In genomic region chr12:116524311-116524710, GRCh38 we compare ENCODE assay signal across 21 cellular contexts. TPM values are rescaled to one million over a fixed set of nuclear protein-coding genes. Genes with fewer than 3 reads are reported as not detected.
"Had no signal": no experiment of that assay in that cellular context is flagged by ENCODE, and none has a peak within 500 bp of the region (broad histone marks: within the 10 kb centered on the region; RNA-seq: fewer than 3 reads in every experiment).

No MANE protein-coding gene starts in this region.

- H3K4me3 ChIP-seq: cardiac muscle cell, hepatocyte, left ventricle myocardium inferior, right lobe of liver, stomach had no signal

- ATAC-seq: activated CD4-positive, alpha-beta T cell treated with anti-CD3 and anti-CD28 coated beads for 36 hours; right lobe of liver; stimulated activated effector memory CD8-positive, alpha-beta T cell treated with anti-CD3 and anti-CD28 coated beads, Interleukin-12 subunit alpha, Interleukin-12 subunit beta, amount 100 ng/mL, for 72 hours had no signal

- H3K9me3 Mint-ChIP-seq: activated B cell treated with CpG ODN at 0.5 μM for 24 hours; activated naive CD8-positive, alpha-beta T cell treated with anti-CD3 and anti-CD28 coated beads, Interleukin-2, amount 10 ng/mL, durations not matched to agents 7 days and 5 days; stimulated activated effector memory CD8-positive, alpha-beta T cell treated with anti-CD3 and anti-CD28 coated beads, Interleukin-12 subunit alpha, Interleukin-12 subunit beta, amount 100 ng/mL, for 72 hours had no signal

- H3K4me3 Mint-ChIP-seq: activated B cell treated with CpG ODN at 0.5 μM for 24 hours; activated CD4-positive, alpha-beta T cell treated with anti-CD3 and anti-CD28 coated beads for 36 hours; activated naive CD8-positive, alpha-beta T cell treated with anti-CD3 and anti-CD28 coated beads, Interleukin-2, amount 10 ng/mL, durations not matched to agents 7 days and 5 days; stimulated activated effector memory CD8-positive, alpha-beta T cell treated with anti-CD3 and anti-CD28 coated beads, Interleukin-12 subunit alpha, Interleukin-12 subunit beta, amount 100 ng/mL, for 72 hours; T-helper 1 cell treated with Interleukin-12 subunit alpha and Interleukin-12 subunit beta and Interleukin-4 antibody, amounts not matched to agents 30 μg/mL and 1 μg/mL, for 36 hours had no signal

- H3K27me3 ChIP-seq: cardiac muscle cell, foreskin keratinocyte, hepatocyte, right lobe of liver, stomach, suprapubic skin, tibial nerve had no signal

- H3K27ac Mint-ChIP-seq: activated B cell treated with CpG ODN at 0.5 μM for 24 hours; activated CD4-positive, alpha-beta T cell treated with anti-CD3 and anti-CD28 coated beads for 36 hours; activated naive CD8-positive, alpha-beta T cell treated with anti-CD3 and anti-CD28 coated beads, Interleukin-2, amount 10 ng/mL, durations not matched to agents 7 days and 5 days; stimulated activated effector memory CD8-positive, alpha-beta T cell treated with anti-CD3 and anti-CD28 coated beads, Interleukin-12 subunit alpha, Interleukin-12 subunit beta, amount 100 ng/mL, for 72 hours; T-helper 1 cell treated with Interleukin-12 subunit alpha and Interleukin-12 subunit beta and Interleukin-4 antibody, amounts not matched to agents 30 μg/mL and 1 μg/mL, for 36 hours had no signal

- DNase-seq: activated B cell treated with CpG ODN at 0.5 μM for 24 hours; activated CD4-positive, alpha-beta T cell treated with anti-CD3 and anti-CD28 coated beads for 36 hours; activated CD4-positive, alpha-beta T cell treated with anti-CD3 and anti-CD28 coated beads, Interleukin-2, amount 50 U/mL, for 48 hours; activated naive CD4-positive, alpha-beta T cell treated with Interleukin-2 at 50 U/mL for 16 hours; activated naive CD8-positive, alpha-beta T cell treated with anti-CD3 and anti-CD28 coated beads, Interleukin-2, amount 10 ng/mL, durations not matched to agents 7 days and 5 days; activated T-cell treated with anti-CD3 and anti-CD28 coated beads, Interleukin-2, amount 50 U/mL, for 48 hours; amygdala; left ventricle myocardium inferior; occipital lobe; right lobe of liver; stimulated activated CD4-positive, alpha-beta T cell treated with anti-CD3 and anti-CD28 coated beads, Interleukin-2, amount 100 ng/mL, for 24 hours; stomach had no signal

- H3K36me3 Mint-ChIP-seq: activated naive CD8-positive, alpha-beta T cell treated with anti-CD3 and anti-CD28 coated beads, Interleukin-2, amount 10 ng/mL, durations not matched to agents 7 days and 5 days; stimulated activated effector memory CD8-positive, alpha-beta T cell treated with anti-CD3 and anti-CD28 coated beads, Interleukin-12 subunit alpha, Interleukin-12 subunit beta, amount 100 ng/mL, for 72 hours had no signal

- H3K9me3 ChIP-seq: left ventricle myocardium inferior, right lobe of liver, stomach, suprapubic skin, tibial nerve had no signal

- H3K27me3 Mint-ChIP-seq: activated B cell treated with CpG ODN at 0.5 μM for 24 hours; activated CD4-positive, alpha-beta T cell treated with anti-CD3 and anti-CD28 coated beads for 36 hours had no signal

- H3K36me3 ChIP-seq: cardiac muscle cell, left ventricle myocardium inferior, right lobe of liver, stomach, suprapubic skin, tibial nerve had no signal

- H3K27ac ChIP-seq: cardiac muscle cell, hepatocyte, left ventricle myocardium inferior, right lobe of liver had no signal

RNA-seq across cellular contexts. Expression of gene MAP1LC3B2, which starts 34.9 kb away (rescaled TPM):
- total RNA-seq: epithelial cell of proximal tubule, hepatocyte, urinary bladder had no signal
